In genomic region chr6:134502614-134503541, GRCh38 we compare ENCODE assay signal across 12 cellular contexts.
A peak's percentile ranks its signal among the peaks of the same experiment; 100 is the strongest.
DNase-seq lines count a peak whose midpoint lies in the region; ATAC-seq and TF ChIP-seq lines count a peak whose summit lies in the region.
"Had no signal": no experiment of that assay in that cellular context is flagged by ENCODE, and none has a peak within 500 bp of the region (broad histone marks: within the 10 kb centered on the region; RNA-seq: fewer than 3 reads in every experiment).

No MANE protein-coding gene starts in this region.

- no peak overlapping the region for H3K4me3 Mint-ChIP-seq in activated naive CD4-positive, alpha-beta T cell treated with anti-CD3 and anti-CD28 coated beads, Interleukin-2, amount 50 U/mL, for 24 hours
- H3K4me3 Mint-ChIP-seq in activated CD8-positive, alpha-beta T cell treated with anti-CD3 and anti-CD28 coated beads for 36 hours, result no peak overlapping the region
- H3K4me3 Mint-ChIP-seq: activated CD4-positive, alpha-beta memory T cell treated with anti-CD3 and anti-CD28 coated beads for 36 hours had no signal

- H3K4me1 Mint-ChIP-seq in activated naive CD4-positive, alpha-beta T cell treated with anti-CD3 and anti-CD28 coated beads, Interleukin-2, amount 50 U/mL, for 24 hours, result peaks cover 7% of the 10 kb centered on the region
- no peaks in the 10 kb centered on the region for H3K4me1 Mint-ChIP-seq in activated CD8-positive, alpha-beta T cell treated with anti-CD3 and anti-CD28 coated beads for 36 hours (ENCODE audit: low read depth)

- H3K27ac ChIP-seq in epithelial cell of prostate, result peak overlapping the region; percentile 71
- H3K27ac ChIP-seq in muscle layer of duodenum (ENCODE audit: low read length), result peak overlapping the region; percentile 59
- H3K27ac ChIP-seq in vagina, result peak overlapping the region; percentile 53
- H3K27ac ChIP-seq: uterus had no signal

- CTCF ChIA-PET in activated CD8-positive, alpha-beta T cell treated with anti-CD3 and anti-CD28 coated beads for 36 hours (lab: Charles Lee), result no interaction called here

- peak overlapping the region; percentile 68 for H3K27ac Mint-ChIP-seq in activated naive CD4-positive, alpha-beta T cell treated with anti-CD3 and anti-CD28 coated beads, Interleukin-2, amount 50 U/mL, for 24 hours
- H3K27ac Mint-ChIP-seq in activated CD8-positive, alpha-beta T cell treated with anti-CD3 and anti-CD28 coated beads for 36 hours, result no peak overlapping the region
- H3K27ac Mint-ChIP-seq: activated CD4-positive, alpha-beta memory T cell treated with anti-CD3 and anti-CD28 coated beads for 36 hours had no signal

- POLR2A ChIA-PET in activated CD8-positive, alpha-beta T cell treated with anti-CD3 and anti-CD28 coated beads for 36 hours (lab: Charles Lee), result no interaction called here

- H3K9me3 ChIP-seq in muscle layer of duodenum (ENCODE audit: control insufficient read depth in 1 of 2, low read length in 2 of 2) (no peaks in the 10 kb centered on the region), vagina (no peaks in the 10 kb centered on the region), BE2C (no peaks in the 10 kb centered on the region)
- H3K9me3 ChIP-seq: uterus had no signal

- H3K36me3 Mint-ChIP-seq in activated naive CD4-positive, alpha-beta T cell treated with anti-CD3 and anti-CD28 coated beads, Interleukin-2, amount 50 U/mL, for 24 hours, result no peaks in the 10 kb centered on the region
- H3K36me3 Mint-ChIP-seq in activated CD8-positive, alpha-beta T cell treated with anti-CD3 and anti-CD28 coated beads for 36 hours (ENCODE audit: low read depth), result no peaks in the 10 kb centered on the region
- H3K36me3 Mint-ChIP-seq: activated CD4-positive, alpha-beta memory T cell treated with anti-CD3 and anti-CD28 coated beads for 36 hours had no signal

- H3K4me1 ChIP-seq in muscle layer of duodenum (ENCODE audit: control insufficient read depth in 1 of 2, insufficient read depth in 2 of 2, low read length in 2 of 2) (no peaks in the 10 kb centered on the region), vagina (no peaks in the 10 kb centered on the region), BE2C (no peaks in the 10 kb centered on the region; the same call in 1 of the 2 replicates)
- H3K4me1 ChIP-seq: uterus had no signal

- H3K9me3 Mint-ChIP-seq in activated naive CD4-positive, alpha-beta T cell treated with anti-CD3 and anti-CD28 coated beads, Interleukin-2, amount 50 U/mL, for 24 hours, result no peaks in the 10 kb centered on the region
- H3K9me3 Mint-ChIP-seq in activated CD8-positive, alpha-beta T cell treated with anti-CD3 and anti-CD28 coated beads for 36 hours, result no peaks in the 10 kb centered on the region
- H3K9me3 Mint-ChIP-seq: activated CD4-positive, alpha-beta memory T cell treated with anti-CD3 and anti-CD28 coated beads for 36 hours had no signal

- TF ChIP-seq CTCF in vagina (IDR thresholded peaks at IDR 0.05), result no peak
- TF ChIP-seq CTCF in BE2C (IDR thresholded peaks at IDR 0.05; ENCODE audit: low read depth, low read length), result no peak
- no peak for TF ChIP-seq CTCF in activated CD8-positive, alpha-beta T cell treated with anti-CD3 and anti-CD28 coated beads for 36 hours (IDR thresholded peaks at IDR 0.05)

- TF ChIP-seq POLR2A in vagina (IDR thresholded peaks at IDR 0.05), result no peak

- intact Hi-C loops in vagina (cut with DNase I), result no loop called here
- intact Hi-C loops in activated CD8-positive, alpha-beta T cell treated with anti-CD3 and anti-CD28 coated beads for 36 hours (cut with micrococcal nuclease), result no loop called here

- no peak for ATAC-seq in activated CD8-positive, alpha-beta T cell treated with anti-CD3 and anti-CD28 coated beads for 36 hours

- no peaks in the 10 kb centered on the region for H3K27me3 Mint-ChIP-seq in activated naive CD4-positive, alpha-beta T cell treated with anti-CD3 and anti-CD28 coated beads, Interleukin-2, amount 50 U/mL, for 24 hours
- no peaks in the 10 kb centered on the region for H3K27me3 Mint-ChIP-seq in activated CD8-positive, alpha-beta T cell treated with anti-CD3 and anti-CD28 coated beads for 36 hours
- H3K27me3 Mint-ChIP-seq: activated CD4-positive, alpha-beta memory T cell treated with anti-CD3 and anti-CD28 coated beads for 36 hours had no signal

- no peaks in the 10 kb centered on the region for H3K27me3 ChIP-seq in muscle layer of duodenum (ENCODE audit: low read depth, low read length)
- H3K27me3 ChIP-seq in vagina, result no peaks in the 10 kb centered on the region
- no peaks in the 10 kb centered on the region for H3K27me3 ChIP-seq in BE2C
- H3K27me3 ChIP-seq: uterus had no signal

- no peak overlapping the region for H3K4me3 ChIP-seq in muscle layer of duodenum (ENCODE audit: low read depth in 1 of 2, low read length in 2 of 2)
- H3K4me3 ChIP-seq in vagina, result no peak overlapping the region
- no peak overlapping the region for H3K4me3 ChIP-seq in BE2C (ENCODE audit: low read depth, low read length)
- H3K4me3 ChIP-seq: uterus had no signal

- H3K36me3 ChIP-seq in muscle layer of duodenum (ENCODE audit: control insufficient read depth in 1 of 2, insufficient read depth in 2 of 2, low read length in 2 of 2) (no peaks in the 10 kb centered on the region), vagina (no peaks in the 10 kb centered on the region), BE2C (no peaks in the 10 kb centered on the region)
- H3K36me3 ChIP-seq: uterus had no signal

- no peak for DNase-seq in activated naive CD4-positive, alpha-beta T cell (lab: John Stamatoyannopoulos, UW)
- no peak for DNase-seq in epithelial cell of prostate (ENCODE audit: low read depth, low spot score)
- DNase-seq in vagina (ENCODE audit: extremely low spot score in 2 of 2), result no peak
- DNase-seq in BE2C, result no peak
- no peak for DNase-seq in activated CD8-positive, alpha-beta T cell treated with anti-CD3 and anti-CD28 coated beads for 36 hours
- DNase-seq in hepatic stellate cell (ENCODE audit: low spot score), result no peak
- DNase-seq: activated CD4-positive, alpha-beta memory T cell treated with anti-CD3 and anti-CD28 coated beads for 36 hours; activated gamma-delta T cell treated with Interleukin-2 at 50 U/mL for 16 hours; NCI-H226; uterus had no signal
